In genomic region chr3:112979244-112979832, GRCh38 we compare ENCODE assay signal across 1 cellular context.
TF ChIP-seq lines count a peak whose summit lies in the region.

No MANE protein-coding gene starts in this region.

TF ChIP-seq in SK-N-SH treated with all-trans-retinoic acid at 6 μM for 48 hours, 23 proteins besides CTCF, POLR2A, EP300 and RAD21 (continued from another document):
- TF ChIP-seq CREB5 (CRISPR knock-in tag; IDR thresholded peaks at IDR 0.05; ENCODE audit: low read depth) (no peak), OSR1 (CRISPR knock-in tag; IDR thresholded peaks at IDR 0.05) (no peak)
